11 cellular contexts compared by ENCODE assay signal in the genomic region with DNA sequence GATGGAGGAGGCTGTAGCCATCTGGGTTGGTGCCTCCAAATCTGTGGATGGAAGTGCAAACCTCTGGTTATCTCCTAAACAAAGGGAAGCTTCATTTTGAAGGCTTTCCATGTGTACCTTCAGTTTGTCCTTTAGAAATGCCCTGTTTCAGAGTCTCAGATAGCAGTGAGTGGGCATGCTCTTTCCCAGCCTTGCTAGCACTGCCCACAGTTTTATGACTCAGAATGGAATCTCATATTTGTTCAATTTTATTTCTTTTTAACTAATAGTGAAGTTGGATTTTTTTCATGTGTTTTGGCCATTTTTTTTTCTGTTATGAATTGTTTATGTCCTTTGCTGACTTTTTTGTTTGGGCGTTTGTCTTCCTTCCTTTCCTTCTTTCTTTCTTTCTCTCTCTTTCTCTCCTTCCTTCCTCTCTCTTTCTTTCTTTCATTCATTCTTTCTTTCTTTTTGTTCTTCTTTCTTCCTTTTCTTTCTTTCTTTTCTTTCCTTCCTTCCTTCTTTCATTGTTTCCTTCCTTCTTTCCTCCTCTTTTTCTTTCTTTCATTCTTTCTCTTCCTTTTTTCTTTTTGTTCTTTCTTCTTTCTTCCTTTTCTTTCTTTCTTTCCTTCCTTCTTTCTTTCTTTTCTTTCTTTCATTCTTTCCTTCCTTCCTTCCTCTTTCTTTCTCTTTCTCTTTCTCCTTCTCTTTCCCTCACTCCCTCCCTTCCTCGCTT. TPM values are rescaled to one million over a fixed set of nuclear protein-coding genes. Genes with fewer than 3 reads are reported as not detected.
DNase-seq lines count a peak whose midpoint lies in the region; ATAC-seq and TF ChIP-seq lines count a peak whose summit lies in the region.
"Had no signal": no experiment of that assay in that cellular context is flagged by ENCODE, and none has a peak within 500 bp of the region (broad histone marks: within the 10 kb centered on the region; RNA-seq: fewer than 3 reads in every experiment).

No MANE protein-coding gene starts in this region.

- H2AFZ ChIP-seq in OCI-LY7 (ENCODE audit: low read length): no peak overlapping the region; the same call in 1 of the 2 replicates
- no peak overlapping the region for H2AFZ ChIP-seq in fibroblast of lung (ENCODE audit: low read length)
- no peak overlapping the region for H2AFZ ChIP-seq in neural progenitor cell (replicated peaks)

- H3K79me2 ChIP-seq in OCI-LY7 (ENCODE audit: insufficient read depth, low read depth, low read length) (no peaks in the 10 kb centered on the region), fibroblast of lung (ENCODE audit: control insufficient read depth, insufficient read depth, low read length) (no peaks in the 10 kb centered on the region), neural progenitor cell (ENCODE audit: low read depth) (no peaks in the 10 kb centered on the region)

- H3K4me3 ChIP-seq in OCI-LY7 (ENCODE audit: low read depth, low read length, poor library complexity, severe bottlenecking) (peak overlapping the region; percentile 46), fibroblast of lung (replicated peaks in 1 of 4; ENCODE audit: control extremely low read depth in 1 of 4, insufficient read depth in 1 of 4, low read depth in 3 of 4, low read length in 4 of 4) (no peak overlapping the region), neural progenitor cell (no peak overlapping the region)
- H3K4me3 ChIP-seq: uterus had no signal

- peaks cover 69% of the 10 kb centered on the region for H3K4me1 ChIP-seq in OCI-LY7 (ENCODE audit: insufficient read depth, low read length, poor library complexity, severe bottlenecking)
- H3K4me1 ChIP-seq in fibroblast of lung (ENCODE audit: control insufficient read depth, extremely low read depth, insufficient read depth, low read length): no peaks in the 10 kb centered on the region
- H3K4me1 ChIP-seq in neural progenitor cell: no peaks in the 10 kb centered on the region
- H3K4me1 ChIP-seq: uterus had no signal

- H3K4me2 ChIP-seq in OCI-LY7 (ENCODE audit: low read length) (peak overlapping the region; percentile 77), fibroblast of lung (ENCODE audit: extremely low read depth, insufficient read depth, low read length) (no peak overlapping the region), neural progenitor cell (no peak overlapping the region)

- POLR2A ChIA-PET in OCI-LY7 (lab: Charles Lee): interaction anchor here (0.8 to 2.5 kb wide), 5 partner anchors 8 to 16 kb away, joined by 3 to 15 read pairs (median 4); no protein-coding TSS in a partner anchor

- H3K9me2 ChIP-seq in OCI-LY7 (ENCODE audit: insufficient read depth, low read length): no peaks in the 10 kb centered on the region

- H3K9me3 Mint-ChIP-seq in neural progenitor cell: no peaks in the 10 kb centered on the region

- H3K4me1 Mint-ChIP-seq in neural progenitor cell: peaks cover 8% of the 10 kb centered on the region

- no peak for ATAC-seq in HG03457 (IDR thresholded peaks at IDR 0.05; ENCODE audit: unreplicated experiment)

- peak; percentile 23 for DNase-seq in stimulated activated CD4-positive, alpha-beta T cell treated with anti-CD3 and anti-CD28 coated beads, Interleukin-15, amount 100 ng/mL, for 24 hours
- DNase-seq in stimulated activated CD4-positive, alpha-beta T cell treated with anti-CD3 and anti-CD28 coated beads, Interleukin-4, amount 100 ng/mL, for 24 hours: no peak
- DNase-seq in OCI-LY7 (ENCODE audit: low spot score) (no peak), fibroblast of lung (ENCODE audit: low read depth in 2 of 2) (peak; percentile 30 to 54), mesenteric fat pad (ENCODE audit: low spot score) (no peak), SIG-M5 (lab: John Stamatoyannopoulos, UW) (no peak), neural progenitor cell (ENCODE audit: low spot score) (no peak)
- DNase-seq: stimulated activated CD4-positive, alpha-beta T cell treated with anti-CD3 and anti-CD28 coated beads, Interleukin-12 subunit alpha, Interleukin-12 subunit beta, amount 100 ng/mL, for 4 hours; uterus had no signal

- H4K20me1 ChIP-seq in OCI-LY7 (ENCODE audit: insufficient read depth, low read length): no peaks in the 10 kb centered on the region
- no peaks in the 10 kb centered on the region for H4K20me1 ChIP-seq in fibroblast of lung (ENCODE audit: control insufficient read depth, extremely low read depth, insufficient read depth, low read length)
- no peaks in the 10 kb centered on the region for H4K20me1 ChIP-seq in neural progenitor cell (ENCODE audit: low read depth)

- no peak overlapping the region for H3K27ac Mint-ChIP-seq in neural progenitor cell
- H3K27ac Mint-ChIP-seq: brain had no signal

- H3K9ac ChIP-seq in fibroblast of lung (ENCODE audit: insufficient read depth, low read length): no peak overlapping the region
- no peak overlapping the region for H3K9ac ChIP-seq in neural progenitor cell

- H3K27ac ChIP-seq in OCI-LY7 (ENCODE audit: low read depth, low read length, poor library complexity, severe bottlenecking) (peak overlapping the region; percentile 95), fibroblast of lung (ENCODE audit: insufficient read depth, low read length) (no peak overlapping the region), neural progenitor cell (no peak overlapping the region)
- H3K27ac ChIP-seq: uterus had no signal

- H3K36me3 ChIP-seq in OCI-LY7 (ENCODE audit: insufficient read depth, low read length) (no peaks in the 10 kb centered on the region), fibroblast of lung (ENCODE audit: control insufficient read depth, insufficient read depth, low read length) (no peaks in the 10 kb centered on the region), neural progenitor cell (no peaks in the 10 kb centered on the region)
- H3K36me3 ChIP-seq: uterus had no signal

- H3K27me3 ChIP-seq in fibroblast of lung (ENCODE audit: control insufficient read depth, insufficient read depth, low read length) (no peaks in the 10 kb centered on the region), neural progenitor cell (no peaks in the 10 kb centered on the region)
- H3K27me3 ChIP-seq: uterus had no signal

- H3K27me3 Mint-ChIP-seq in neural progenitor cell (ENCODE audit: insufficient read depth, low read depth): peaks cover 2% of the 10 kb centered on the region

- H3F3A ChIP-seq in neural progenitor cell (ENCODE audit: low read depth): no peaks in the 10 kb centered on the region

- intact Hi-C loops in OCI-LY7 (cut with micrococcal nuclease; ENCODE audit: unreplicated experiment): loop anchor here (1.0 kb wide), 1 partner anchor 17 kb away; no protein-coding TSS in a partner anchor

- BruUV-seq in OCI-LY7 (replicated peaks; lab: Mats Ljungman, UMichigan): no TSS peak

- TF ChIP-seq CTCF in OCI-LY7 (conservative IDR thresholded peaks at IDR 0.05; ENCODE audit: low read length): no peak
- TF ChIP-seq CTCF in fibroblast of lung (conservative IDR thresholded peaks at IDR 0.05 in 1 of 2, IDR thresholded peaks at IDR 0.05 in 1 of 2; ENCODE audit: low read depth in 1 of 2, low read length in 2 of 2): no peak
- no peak for TF ChIP-seq CTCF in neural progenitor cell (IDR thresholded peaks at IDR 0.05)

- no peak overlapping the region for H3K4me3 Mint-ChIP-seq in neural progenitor cell
- H3K4me3 Mint-ChIP-seq: brain had no signal

- H3K9me3 ChIP-seq in OCI-LY7 (ENCODE audit: low read length) (no peaks in the 10 kb centered on the region), fibroblast of lung (ENCODE audit: control insufficient read depth, insufficient read depth, low read depth, low read length) (no peaks in the 10 kb centered on the region), neural progenitor cell (ENCODE audit: low read depth) (no peaks in the 10 kb centered on the region)
- H3K9me3 ChIP-seq: uterus had no signal

- no peaks in the 10 kb centered on the region for H3K36me3 Mint-ChIP-seq in neural progenitor cell
- H3K36me3 Mint-ChIP-seq: brain had no signal

- CTCF ChIA-PET in OCI-LY7 (lab: Charles Lee; ENCODE audit: unreplicated experiment): interaction anchor here (0.9 to 2.1 kb wide), 2 partner anchors 8 to 108 kb away, joined by 5 to 6 read pairs; no protein-coding TSS in a partner anchor

RNA-seq across cellular contexts. Expression of gene PRF1, which starts 25.6 kb away (rescaled TPM):
- total RNA-seq in OCI-LY7 (2014; rRNA removed; shearing (Covaris generic)): 4.6 and 7.0 TPM in 2 replicates
- total RNA-seq in OCI-LY7 (2022) (5.8 and 6.3 TPM in 2 replicates), fibroblast of lung (not detected in 2 replicates), mesenteric fat pad (4.0 TPM), neural progenitor cell (ENCODE audit: low replicate concordance) (not detected in 2 replicates)
- not detected in 2 replicates for polyA plus RNA-seq in fibroblast of lung
- polyA plus RNA-seq in fibroblast of lung (2012): not detected in 2 replicates
- polyA minus RNA-seq in fibroblast of lung (ENCODE audit: low replicate concordance): not detected in 2 replicates

Comparison
In these comparisons a context has a peak if more than half of its experiments do, and no peak if none do; other contexts are left out.
1. DNase-seq: peak in stimulated activated CD4-positive, alpha-beta T cell treated with anti-CD3 and anti-CD28 coated beads, Interleukin-15, amount 100 ng/mL, for 24 hours (single experiment) and fibroblast of lung (2 of 2); none in stimulated activated CD4-positive, alpha-beta T cell treated with anti-CD3 and anti-CD28 coated beads, Interleukin-4, amount 100 ng/mL, for 24 hours (single experiment), OCI-LY7 (single experiment), mesenteric fat pad (single experiment), SIG-M5 (single experiment) and neural progenitor cell (single experiment).